In genomic region chr6:35731736-35732532, GRCh38 we compare ENCODE assay signal across 8 cellular contexts. TPM values are rescaled to one million over a fixed set of nuclear protein-coding genes. Genes with fewer than 3 reads are reported as not detected.
DNase-seq lines count a peak whose midpoint lies in the region; ATAC-seq and TF ChIP-seq lines count a peak whose summit lies in the region.

No MANE protein-coding gene starts in this region.

- H3K27me3 ChIP-seq in DND-41 (ENCODE audit: insufficient read depth, low read length, poor library complexity) (peaks cover 5% of the 10 kb centered on the region), KMS-11 (ENCODE audit: insufficient read depth, low read depth) (no peaks in the 10 kb centered on the region), suprapubic skin (no peaks in the 10 kb centered on the region)

- peak overlapping the region; percentile 67 for H3K27ac ChIP-seq in DND-41 (ENCODE audit: low read length)
- peak overlapping the region; percentile 96 for H3K27ac ChIP-seq in KMS-11
- H3K27ac ChIP-seq in suprapubic skin = peak overlapping the region; percentile 100

- peak; percentile 91 for TF ChIP-seq EP300 in suprapubic skin (IDR thresholded peaks at IDR 0.05)

- H3K79me2 ChIP-seq in DND-41 (ENCODE audit: insufficient read depth, low read length) (no peaks in the 10 kb centered on the region), KMS-11 (ENCODE audit: insufficient read depth, low read depth) (no peaks in the 10 kb centered on the region)

- DNase-seq in DND-41 (peak; percentile 94), SK-N-DZ (ENCODE audit: low spot score) (peak; percentile 90), globus pallidus (ENCODE audit: low spot score) (peak; percentile 79), occipital lobe (lab: John Stamatoyannopoulos, UW) (peak; percentile 84), suprapubic skin (ENCODE audit: low spot score in 2 of 2) (peak; percentile 98 to 99)
- peak; percentile 95 for DNase-seq in activated naive CD4-positive, alpha-beta T cell treated with anti-CD3 and anti-CD28 coated beads, Interleukin-2, amount 50 U/mL, for 16 hours

- no peak for TF ChIP-seq POLR2A in suprapubic skin (IDR thresholded peaks at IDR 0.05)

- H2AFZ ChIP-seq in DND-41 (ENCODE audit: low read depth, low read length) = peak overlapping the region; percentile 74
- peak overlapping the region; percentile 82 for H2AFZ ChIP-seq in KMS-11 (ENCODE audit: low read depth)

- no peaks in the 10 kb centered on the region for H3K36me3 ChIP-seq in DND-41 (ENCODE audit: insufficient read depth, low read length)
- no peaks in the 10 kb centered on the region for H3K36me3 ChIP-seq in KMS-11 (ENCODE audit: insufficient read depth)
- H3K36me3 ChIP-seq in suprapubic skin = no peaks in the 10 kb centered on the region

- H3K4me1 ChIP-seq in DND-41 (ENCODE audit: insufficient read depth, low read length) = peaks cover 62% of the 10 kb centered on the region
- H3K4me1 ChIP-seq in KMS-11 (ENCODE audit: low read depth, poor library complexity, severe bottlenecking) = peaks cover 67% of the 10 kb centered on the region
- peaks cover 93% of the 10 kb centered on the region for H3K4me1 ChIP-seq in suprapubic skin

- H4K20me1 ChIP-seq in DND-41 (ENCODE audit: insufficient read depth, low read length) = peaks cover 24% of the 10 kb centered on the region
- H4K20me1 ChIP-seq in KMS-11 (ENCODE audit: insufficient read depth) = no peaks in the 10 kb centered on the region

- H3K4me3 ChIP-seq in DND-41 (ENCODE audit: low read depth in 1 of 2, low read length in 2 of 2) (peak overlapping the region; percentile 3 to 64; a peak in 3 of 4 replicates), KMS-11 (IDR thresholded peaks at IDR 0.05; ENCODE audit: insufficient read depth, low read depth, low read length) (no peak overlapping the region), suprapubic skin (peak overlapping the region; percentile 59)

- H3K4me2 ChIP-seq in DND-41 (ENCODE audit: insufficient read depth, low read length) = peak overlapping the region; percentile 91
- H3K4me2 ChIP-seq in KMS-11 = peak overlapping the region; percentile 77

- TF ChIP-seq CTCF in DND-41 (IDR thresholded peaks at IDR 0.05; ENCODE audit: borderline replicate concordance, extremely low read depth, low read length, poor library complexity, severe bottlenecking) (peak; percentile 28), KMS-11 (conservative IDR thresholded peaks at IDR 0.05; ENCODE audit: low read depth, low read length) (no peak), suprapubic skin (IDR thresholded peaks at IDR 0.05) (no peak)

- no peaks in the 10 kb centered on the region for H3K9me3 ChIP-seq in DND-41 (ENCODE audit: insufficient read depth, low read length, severe bottlenecking)
- H3K9me3 ChIP-seq in suprapubic skin = no peaks in the 10 kb centered on the region

- ATAC-seq in DND-41 (ENCODE audit: insufficient read depth, low read depth) (peak; percentile 47), GM21576 (IDR thresholded peaks at IDR 0.05; ENCODE audit: unreplicated experiment) (peak; percentile 38)

- H3K9ac ChIP-seq in DND-41 (ENCODE audit: low read depth, low read length) (peak overlapping the region; percentile 52), KMS-11 (peak overlapping the region; percentile 86)

- WGBS in suprapubic skin = under 1% methylated on average over 30 of the region's 61 CpGs

RNA-seq across cellular contexts. Expression of gene ARMC12, which starts 4.9 kb away (rescaled TPM):
- polyA plus RNA-seq in SK-N-DZ (2014; cell fraction: cytosol; rRNA removed) = 0.56 and 0.57 TPM in 2 replicates
- polyA plus RNA-seq in SK-N-DZ (2014; cell fraction: nucleus; rRNA removed) = 3.1 and 5.5 TPM in 2 replicates
- total RNA-seq in occipital lobe (0.47 TPM), suprapubic skin (1 to 10 TPM in 1 of 4 donors, under 1 TPM in 2, not detected in 1; 0.53 to 1.2 (median 0.55) TPM)

RNA-seq across cellular contexts. Expression of gene FKBP5, which starts 43.2 kb away (rescaled TPM):
- polyA plus RNA-seq in SK-N-DZ (2014; cell fraction: cytosol; rRNA removed) = 12.7 and 14.1 TPM in 2 replicates
- polyA plus RNA-seq in SK-N-DZ (2014; cell fraction: nucleus; rRNA removed) = 7.2 and 17.9 TPM in 2 replicates
- total RNA-seq in occipital lobe = 3.1 TPM
- total RNA-seq in suprapubic skin = 100 to 1,000 TPM; 198 to 321 (median 244) TPM

RNA-seq across cellular contexts. Expression of gene CLPSL2, which starts 44.5 kb away (rescaled TPM):
- not detected in 2 replicates for polyA plus RNA-seq in SK-N-DZ (2014; cell fraction: cytosol; rRNA removed)
- polyA plus RNA-seq in SK-N-DZ (2014; cell fraction: nucleus; rRNA removed) = not detected in 2 replicates
- total RNA-seq in occipital lobe (not detected), suprapubic skin (not detected)

RNA-seq across cellular contexts. Expression of gene CLPSL1, which starts 48.9 kb away (rescaled TPM):
- not detected in 2 replicates for polyA plus RNA-seq in SK-N-DZ (2014; cell fraction: cytosol; rRNA removed)
- not detected in 2 replicates for polyA plus RNA-seq in SK-N-DZ (2014; cell fraction: nucleus; rRNA removed)
- total RNA-seq in occipital lobe = not detected
- not detected for total RNA-seq in suprapubic skin

Comparison
In these comparisons a context has a peak if more than half of its experiments do, and no peak if none do; other contexts are left out.
1. RNA of gene FKBP5, which starts 43.2 kb away (total RNA-seq): 198 to 321 TPM in suprapubic skin; 3.1 TPM in occipital lobe (single experiment); every median in the first group is over 10 times any median in the second.
2. Peak in every context shown above with its lines, with median percentiles within 50 percentile points of each other: DNase-seq and H3K27ac ChIP-seq.